In genomic region chr20:6993526-6993925, GRCh38 we compare ENCODE assay signal across 19 cellular contexts.
"Had no signal": no experiment of that assay in that cellular context is flagged by ENCODE, and none has a peak within 500 bp of the region (broad histone marks: within the 10 kb centered on the region; RNA-seq: fewer than 3 reads in every experiment).

No MANE protein-coding gene starts in this region.

- H3K4me1 Mint-ChIP-seq: activated CD8-positive, alpha-beta memory T cell treated with anti-CD3 and anti-CD28 coated beads, Interleukin-2, amount 10 ng/mL, durations not matched to agents 7 days and 5 days; activated naive CD8-positive, alpha-beta T cell treated with anti-CD3 and anti-CD28 coated beads, Interleukin-2, amount 50 U/mL, for 24 hours; immature natural killer cell; memory B cell; naive thymus-derived CD4-positive, alpha-beta T cell; stimulated activated effector memory CD8-positive, alpha-beta T cell treated with anti-CD3 and anti-CD28 coated beads, Interleukin-12 subunit alpha, Interleukin-12 subunit beta, amount 100 ng/mL, for 72 hours had no signal

- H3K27me3 ChIP-seq: ascending aorta, cardiac muscle cell, esophagus muscularis mucosa, ovary had no signal

- H3K27ac Mint-ChIP-seq: activated CD4-positive, alpha-beta memory T cell treated with anti-CD3 and anti-CD28 coated beads for 36 hours; activated CD8-positive, alpha-beta memory T cell treated with anti-CD3 and anti-CD28 coated beads, Interleukin-2, amount 10 ng/mL, durations not matched to agents 7 days and 5 days; activated naive CD4-positive, alpha-beta T cell treated with anti-CD3 and anti-CD28 coated beads for 36 hours; activated naive CD8-positive, alpha-beta T cell treated with anti-CD3 and anti-CD28 coated beads, Interleukin-2, amount 50 U/mL, for 24 hours; activated T-helper 2 cell treated with anti-CD3 and anti-CD28 coated beads, Interferon-gamma antibody, Interleukin-2, Interleukin-4, amounts not matched to agents 10 μg/mL and 5 μg/mL and 100 μg/mL, durations not matched to agents 14 hours and 24 hours and 36 hours; immature natural killer cell; memory B cell; naive thymus-derived CD4-positive, alpha-beta T cell; stimulated activated effector memory CD8-positive, alpha-beta T cell treated with anti-CD3 and anti-CD28 coated beads, Interleukin-12 subunit alpha, Interleukin-12 subunit beta, amount 100 ng/mL, for 72 hours had no signal

- H3K27me3 Mint-ChIP-seq: activated CD4-positive, alpha-beta memory T cell treated with anti-CD3 and anti-CD28 coated beads for 36 hours; activated CD8-positive, alpha-beta memory T cell treated with anti-CD3 and anti-CD28 coated beads, Interleukin-2, amount 10 ng/mL, durations not matched to agents 7 days and 5 days; activated naive CD8-positive, alpha-beta T cell treated with anti-CD3 and anti-CD28 coated beads, Interleukin-2, amount 50 U/mL, for 24 hours; memory B cell; naive thymus-derived CD4-positive, alpha-beta T cell had no signal

- H3K4me1 ChIP-seq: ascending aorta, left ventricle myocardium inferior had no signal

- H3K36me3 Mint-ChIP-seq: activated CD4-positive, alpha-beta memory T cell treated with anti-CD3 and anti-CD28 coated beads for 36 hours; activated CD8-positive, alpha-beta memory T cell treated with anti-CD3 and anti-CD28 coated beads, Interleukin-2, amount 10 ng/mL, durations not matched to agents 7 days and 5 days; immature natural killer cell; memory B cell; naive thymus-derived CD4-positive, alpha-beta T cell; stimulated activated effector memory CD8-positive, alpha-beta T cell treated with anti-CD3 and anti-CD28 coated beads, Interleukin-12 subunit alpha, Interleukin-12 subunit beta, amount 100 ng/mL, for 72 hours had no signal

- H3K4me3 ChIP-seq: ascending aorta, cardiac muscle cell, esophagus muscularis mucosa, left ventricle myocardium inferior, mucosa of descending colon, ovary had no signal

- DNase-seq: activated CD4-positive, alpha-beta memory T cell treated with anti-CD3 and anti-CD28 coated beads for 36 hours; activated CD8-positive, alpha-beta memory T cell treated with anti-CD3 and anti-CD28 coated beads, Interleukin-2, amount 10 ng/mL, durations not matched to agents 7 days and 5 days; activated naive CD4-positive, alpha-beta T cell treated with anti-CD3 and anti-CD28 coated beads for 36 hours; activated naive CD8-positive, alpha-beta T cell treated with anti-CD3 and anti-CD28 coated beads, Interleukin-2, amount 50 U/mL, for 24 hours; activated T-cell treated with anti-CD3 and anti-CD28 coated beads, Interleukin-2, amount 50 U/mL, for 1 hour; glutamatergic neuron; immature natural killer cell; left ventricle myocardium inferior; mucosa of descending colon; naive thymus-derived CD4-positive, alpha-beta T cell; ovary; stimulated activated CD4-positive, alpha-beta T cell treated with anti-CD3 and anti-CD28 coated beads, Interleukin-2, amount 100 ng/mL, for 24 hours had no signal

- H3K36me3 ChIP-seq: ascending aorta, cardiac muscle cell, esophagus muscularis mucosa, left ventricle myocardium inferior, ovary had no signal

- H3K9me3 ChIP-seq: ascending aorta, esophagus muscularis mucosa, mucosa of descending colon, ovary had no signal

- H3K27ac ChIP-seq: ascending aorta, cardiac muscle cell, esophagus muscularis mucosa, left ventricle myocardium inferior, ovary, VCaP had no signal

- H3K4me3 Mint-ChIP-seq: activated CD4-positive, alpha-beta memory T cell treated with anti-CD3 and anti-CD28 coated beads for 36 hours; activated CD8-positive, alpha-beta memory T cell treated with anti-CD3 and anti-CD28 coated beads, Interleukin-2, amount 10 ng/mL, durations not matched to agents 7 days and 5 days; activated naive CD4-positive, alpha-beta T cell treated with anti-CD3 and anti-CD28 coated beads for 36 hours; activated naive CD8-positive, alpha-beta T cell treated with anti-CD3 and anti-CD28 coated beads, Interleukin-2, amount 50 U/mL, for 24 hours; immature natural killer cell; memory B cell; naive thymus-derived CD4-positive, alpha-beta T cell; stimulated activated effector memory CD8-positive, alpha-beta T cell treated with anti-CD3 and anti-CD28 coated beads, Interleukin-12 subunit alpha, Interleukin-12 subunit beta, amount 100 ng/mL, for 72 hours had no signal
